Comparison of ENCODE assay signal across 28 cellular contexts in the genomic region with DNA sequence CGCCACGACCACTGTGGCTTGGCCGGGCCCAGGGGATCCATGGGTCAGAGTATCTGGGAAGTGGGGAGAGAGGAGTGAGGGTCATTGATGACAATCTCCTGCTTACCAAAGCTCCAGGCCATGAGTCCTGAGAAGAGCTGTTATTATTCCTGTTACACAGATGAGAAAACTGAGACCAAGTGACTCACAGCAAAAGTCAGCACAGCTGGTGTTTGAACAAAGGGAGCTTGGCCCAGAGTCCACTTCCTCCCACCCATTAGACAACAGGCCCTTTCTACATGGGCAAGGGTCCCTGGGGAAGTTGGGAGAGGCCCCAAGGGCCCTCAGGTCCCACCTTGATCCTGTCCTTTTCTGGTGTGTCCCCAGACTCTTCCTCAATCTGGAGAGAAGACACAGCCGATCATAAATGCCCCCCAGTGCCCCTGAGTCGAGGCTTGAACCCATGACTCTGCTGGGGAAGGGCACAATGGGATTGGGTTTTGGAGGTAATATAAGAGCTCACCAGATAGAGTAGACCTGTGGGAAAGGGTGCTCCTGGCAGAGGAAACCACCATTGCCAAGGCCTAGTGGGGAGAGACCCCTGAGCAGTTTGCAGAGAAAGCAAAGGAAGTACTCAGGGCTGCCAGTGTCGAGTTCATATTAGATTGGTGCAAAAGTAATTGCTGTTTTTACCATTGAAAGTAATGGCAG. TPM values are rescaled to one million over a fixed set of nuclear protein-coding genes. Genes with fewer than 3 reads are reported as not detected.
"Had no signal": no experiment of that assay in that cellular context is flagged by ENCODE, and none has a peak within 500 bp of the region (broad histone marks: within the 10 kb centered on the region; RNA-seq: fewer than 3 reads in every experiment).

No MANE protein-coding gene starts in this region.

- H3K27ac Mint-ChIP-seq: activated CD8-positive, alpha-beta T cell treated with anti-CD3 and anti-CD28 coated beads, Interleukin-2, amount 10 ng/mL, durations not matched to agents 7 days and 5 days; activated naive CD4-positive, alpha-beta T cell treated with anti-CD3 and anti-CD28 coated beads, Interleukin-2, amount 50 U/mL, for 24 hours; brain; stimulated activated memory B cell treated with anti-CD40 and anti-IgM and Interleukin-4, amounts not matched to agents 10 μg/mL and 1 μg/mL and 100 μg/mL, for 72 hours had no signal

- H3K9me3 ChIP-seq: left lung, neutrophil, stomach, suprapubic skin, tibial nerve, uterus had no signal

- H3K4me2 ChIP-seq: smooth muscle cell had no signal

- DNase-seq: activated CD4-positive, alpha-beta T cell treated with anti-CD3 and anti-CD28 coated beads for 1 hour; activated CD4-positive, alpha-beta T cell treated with anti-CD3 and anti-CD28 coated beads, Interleukin-2, amount 50 U/mL, for 1 hour; activated CD8-positive, alpha-beta T cell treated with anti-CD3 and anti-CD28 coated beads, Interleukin-2, amount 10 ng/mL, durations not matched to agents 7 days and 5 days; activated gamma-delta T cell treated with Interleukin-2 at 50 U/mL for 16 hours; activated T-cell treated with anti-CD3 and anti-CD28 coated beads, Interleukin-2, amount 50 U/mL, for 1 hour; aorta; central memory CD4-positive, alpha-beta T cell; dermis blood vessel endothelial cell; effector memory CD4-positive, alpha-beta T cell; foreskin melanocyte; kidney glomerular epithelial cell; left lung; naive thymus-derived CD4-positive, alpha-beta T cell; stimulated activated CD4-positive, alpha-beta T cell treated with anti-CD3 and anti-CD28 coated beads, Interleukin-15, amount 100 ng/mL, for 24 hours; stomach; T-helper 9 cell; uterus had no signal

- H3K27me3 Mint-ChIP-seq: activated naive CD4-positive, alpha-beta T cell treated with anti-CD3 and anti-CD28 coated beads, Interleukin-2, amount 50 U/mL, for 24 hours had no signal

- ATAC-seq: activated CD8-positive, alpha-beta T cell treated with anti-CD3 and anti-CD28 coated beads, Interleukin-2, amount 10 ng/mL, durations not matched to agents 7 days and 5 days; esophagus mucosa; left lung; naive thymus-derived CD4-positive, alpha-beta T cell; sciatic nerve; stimulated activated memory B cell treated with anti-CD40 and anti-IgM and Interleukin-4, amounts not matched to agents 10 μg/mL and 1 μg/mL and 100 μg/mL, for 72 hours had no signal

- H3K4me3 ChIP-seq: left lung, lung, smooth muscle cell, stomach, suprapubic skin, tibial nerve, uterus had no signal

- H3K36me3 Mint-ChIP-seq: activated naive CD4-positive, alpha-beta T cell treated with anti-CD3 and anti-CD28 coated beads, Interleukin-2, amount 50 U/mL, for 24 hours; brain; naive thymus-derived CD4-positive, alpha-beta T cell; stimulated activated memory B cell treated with anti-CD40 and anti-IgM and Interleukin-4, amounts not matched to agents 10 μg/mL and 1 μg/mL and 100 μg/mL, for 72 hours had no signal

- H3K36me3 ChIP-seq: left lung, neutrophil, stomach, suprapubic skin, tibial nerve, uterus had no signal

- H3K27ac ChIP-seq: left lung, neutrophil, stomach, suprapubic skin, tibial nerve, uterus had no signal

- H3K4me3 Mint-ChIP-seq: activated CD8-positive, alpha-beta T cell treated with anti-CD3 and anti-CD28 coated beads, Interleukin-2, amount 10 ng/mL, durations not matched to agents 7 days and 5 days; activated naive CD4-positive, alpha-beta T cell treated with anti-CD3 and anti-CD28 coated beads, Interleukin-2, amount 50 U/mL, for 24 hours; brain; naive thymus-derived CD4-positive, alpha-beta T cell; stimulated activated memory B cell treated with anti-CD40 and anti-IgM and Interleukin-4, amounts not matched to agents 10 μg/mL and 1 μg/mL and 100 μg/mL, for 72 hours had no signal

- H3K9me3 Mint-ChIP-seq: activated naive CD4-positive, alpha-beta T cell treated with anti-CD3 and anti-CD28 coated beads, Interleukin-2, amount 50 U/mL, for 24 hours; naive thymus-derived CD4-positive, alpha-beta T cell; stimulated activated memory B cell treated with anti-CD40 and anti-IgM and Interleukin-4, amounts not matched to agents 10 μg/mL and 1 μg/mL and 100 μg/mL, for 72 hours had no signal

RNA-seq across cellular contexts. Expression of a gene that starts 6.8 kb away (rescaled TPM):
- total RNA-seq: aorta; dermis blood vessel endothelial cell; mesenteric fat pad; naive thymus-derived CD4-positive, alpha-beta T cell; sciatic nerve; smooth muscle cell; tibial nerve had no signal
- polyA plus RNA-seq: naive thymus-derived CD4-positive, alpha-beta T cell; smooth muscle cell had no signal

RNA-seq across cellular contexts. Expression of a gene that starts 18.6 kb away (rescaled TPM):
- total RNA-seq: activated CD8-positive, alpha-beta T cell treated with anti-CD3 and anti-CD28 coated beads, Interleukin-2, amount 10 ng/mL, durations not matched to agents 7 days and 5 days; aorta; dermis blood vessel endothelial cell; mesenteric fat pad; sciatic nerve had no signal
- polyA plus RNA-seq: naive thymus-derived CD4-positive, alpha-beta T cell had no signal

RNA-seq across cellular contexts. Expression of a gene that starts 27.8 kb away (rescaled TPM):
- total RNA-seq: activated CD8-positive, alpha-beta T cell treated with anti-CD3 and anti-CD28 coated beads, Interleukin-2, amount 10 ng/mL, durations not matched to agents 7 days and 5 days; aorta; sciatic nerve; tibial nerve had no signal

RNA-seq across cellular contexts. Expression of a gene that starts 37.7 kb away (rescaled TPM):
- total RNA-seq: activated CD8-positive, alpha-beta T cell treated with anti-CD3 and anti-CD28 coated beads, Interleukin-2, amount 10 ng/mL, durations not matched to agents 7 days and 5 days; aorta; dermis blood vessel endothelial cell; esophagus mucosa; left lung; lung; mesenteric fat pad; smooth muscle cell; tibial nerve; uterus had no signal
- polyA plus RNA-seq: aorta; lung; naive thymus-derived CD4-positive, alpha-beta T cell; smooth muscle cell; stomach had no signal
